28 cellular contexts compared by ENCODE assay signal in the genomic region with DNA sequence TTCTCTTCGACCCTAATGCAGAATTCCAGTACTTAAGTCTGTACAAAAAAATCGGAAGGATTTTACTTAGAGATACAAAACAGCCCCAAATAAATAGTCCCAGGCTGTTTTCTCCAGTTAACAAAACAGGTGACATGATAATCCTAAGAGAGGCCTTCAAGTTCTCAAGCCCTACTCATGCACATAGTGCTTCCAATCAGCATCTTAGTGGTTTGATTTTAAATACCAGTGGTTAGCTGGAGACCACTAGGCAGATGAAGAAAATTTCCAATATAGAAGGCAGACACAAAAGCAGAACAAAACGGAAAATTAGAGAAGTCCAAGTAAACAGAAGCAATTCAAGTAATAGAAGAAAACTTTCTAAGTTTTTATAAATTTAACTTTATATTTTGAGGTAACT. TPM values are rescaled to one million over a fixed set of nuclear protein-coding genes. Genes with fewer than 3 reads are reported as not detected.
"Had no signal": no experiment of that assay in that cellular context is flagged by ENCODE, and none has a peak within 500 bp of the region (broad histone marks: within the 10 kb centered on the region; RNA-seq: fewer than 3 reads in every experiment).

No MANE protein-coding gene starts in this region.

- DNase-seq: islet precursor cell; left ventricle myocardium inferior; mesendoderm; naive thymus-derived CD4-positive, alpha-beta T cell; ovary; right lobe of liver; small intestine; spleen; stimulated activated CD4-positive, alpha-beta T cell treated with anti-CD3 and anti-CD28 coated beads, Interleukin-4, amount 100 ng/mL, for 24 hours; stimulated activated naive CD4-positive, alpha-beta T cell; tibial artery; trophoblast cell; upper lobe of right lung had no signal

- ATAC-seq: naive thymus-derived CD4-positive, alpha-beta T cell; natural killer cell treated with Interleukin-12 subunit alpha and Interleukin-12 subunit beta and Interleukin-15 and Interleukin-18, amount 100 ng/mL, for 72 hours; right lobe of liver; stimulated activated effector memory CD8-positive, alpha-beta T cell treated with anti-CD3 and anti-CD28 coated beads, Interleukin-12 subunit alpha, Interleukin-12 subunit beta, amount 100 ng/mL, for 72 hours; upper lobe of right lung had no signal

RNA-seq across cellular contexts. Expression of gene OR4D2, which starts 5.2 kb away (rescaled TPM):
- total RNA-seq: kidney epithelial cell; left ventricle myocardium inferior; lower leg skin; lung; mesothelial cell of epicardium; mononuclear cell; naive thymus-derived CD4-positive, alpha-beta T cell; natural killer cell treated with Interleukin-12 subunit alpha and Interleukin-12 subunit beta and Interleukin-15 and Interleukin-18, amount 100 ng/mL, for 72 hours; omental fat pad; ovary; progenitor cell of endocrine pancreas; pulmonary artery endothelial cell; renal cortical epithelial cell; right atrium auricular region; right lobe of liver; spleen; subcutaneous adipose tissue; suprapubic skin; thoracic aorta; upper lobe of right lung had no signal

RNA-seq across cellular contexts. Expression of gene OR4D1, which starts 13.4 kb away (rescaled TPM):
- total RNA-seq: kidney epithelial cell, left ventricle myocardium inferior, mesothelial cell of epicardium, omental fat pad, ovary, progenitor cell of endocrine pancreas, pulmonary artery endothelial cell, renal cortical epithelial cell, right atrium auricular region, right lobe of liver, subcutaneous adipose tissue, suprapubic skin, thoracic aorta, upper lobe of right lung had no signal

RNA-seq across cellular contexts. Expression of gene EPX, which starts 31.0 kb away (rescaled TPM):
- total RNA-seq: kidney epithelial cell; left ventricle myocardium inferior; lower leg skin; mesothelial cell of epicardium; naive thymus-derived CD4-positive, alpha-beta T cell; natural killer cell treated with Interleukin-12 subunit alpha and Interleukin-12 subunit beta and Interleukin-15 and Interleukin-18, amount 100 ng/mL, for 72 hours; omental fat pad; ovary; progenitor cell of endocrine pancreas; pulmonary artery endothelial cell; renal cortical epithelial cell; right atrium auricular region; subcutaneous adipose tissue; thoracic aorta; upper lobe of right lung had no signal
